8 cellular contexts compared by ENCODE assay signal in genomic region chr12:15910864-15911696, GRCh38. TPM values are rescaled to one million over a fixed set of nuclear protein-coding genes. Genes with fewer than 3 reads are reported as not detected.
DNase-seq lines count a peak whose midpoint lies in the region; ATAC-seq and TF ChIP-seq lines count a peak whose summit lies in the region.

Gene DERA (plus strand): TSS chr12:15911332. CDS start chr12:15911384, 52 bp downstream.

- H3K9me3 ChIP-seq in Panc1 (ENCODE audit: control insufficient read depth, insufficient read depth, low read depth, low read length): no peaks in the 10 kb centered on the region

- H3K27ac ChIP-seq in Panc1 (ENCODE audit: low read length): peak within 1 kb of the TSS; percentile 95

- CTCF ChIA-PET in Panc1 (lab: Charles Lee): no interaction called here

- no peaks in the 10 kb centered on the region for H3K36me3 Mint-ChIP-seq in natural killer cell

- H3K4me3 Mint-ChIP-seq in natural killer cell: peak within 1 kb of the TSS; percentile 96

- H3K9me3 Mint-ChIP-seq in natural killer cell: no peaks in the 10 kb centered on the region

- no peaks in the 10 kb centered on the region for H3K27me3 ChIP-seq in Panc1 (ENCODE audit: control insufficient read depth, insufficient read depth, low read length)

- no peaks in the 10 kb centered on the region for H3K27me3 Mint-ChIP-seq in natural killer cell (ENCODE audit: low read depth in 2 of 2)

- in situ Hi-C loops in Panc1 (cut with HindIII; ENCODE audit: low pct_unique_long_range_greater_than_20kb, low sequenced_read_pairs): no loop called here

- DNase-seq in DMS53 treated with DMSO at 0.1 percent for 48 hours (lab: John Stamatoyannopoulos, UW; ENCODE audit: unreplicated experiment): peak; percentile 95
- DNase-seq in HuH-7.5 (ENCODE audit: low spot score): peak; percentile 51
- DNase-seq in Panc1 (ENCODE audit: low read depth, low spot score): no peak
- peak; percentile 27 to 35 for DNase-seq in activated T-helper 1 cell treated with anti-CD3 and anti-CD28 coated beads, Interleukin-2, amount 50 U/mL, for 16 hours (ENCODE audit: low read depth in 1 of 2, low spot score in 1 of 2)
- peak; percentile 56 for DNase-seq in fibroblast of mammary gland (ENCODE audit: low read depth)
- DNase-seq in natural killer cell: peak; percentile 54
- DNase-seq in stimulated activated naive CD8-positive, alpha-beta T cell treated with anti-CD3 and anti-CD28 coated beads, Interleukin-15, Interleukin-2, amounts not matched to agents 100 U/mL and 50 U/mL, for 24 hours: peak; percentile 75

- intact Hi-C loops in Panc1 (cut with micrococcal nuclease; ENCODE audit: unreplicated experiment) (no loop called here), natural killer cell (cut with micrococcal nuclease) (loop anchor here (1.0 kb wide), 1 partner anchor 29 kb away; the partner anchor contains the start of gene STRAP)

- peak within 1 kb of the TSS; percentile 89 to 90 for H3K27ac Mint-ChIP-seq in natural killer cell

- no TSS peak for BruUV-seq in Panc1 (replicated peaks; lab: Mats Ljungman, UMichigan)

- TF ChIP-seq CTCF in Panc1 (IDR thresholded peaks at IDR 0.05): no peak
- no peak for TF ChIP-seq CTCF in fibroblast of mammary gland (conservative IDR thresholded peaks at IDR 0.05; ENCODE audit: control insufficient read depth, insufficient read depth, low read depth, low read length)
- TF ChIP-seq CTCF in natural killer cell (IDR thresholded peaks at IDR 0.05): no peak

- H3K4me3 ChIP-seq in Panc1 (ENCODE audit: low read depth in 2 of 2, low read length in 2 of 2) (peak within 1 kb of the TSS; percentile 74 to 79), fibroblast of mammary gland (ENCODE audit: control insufficient read depth, low read depth, low read length) (peak within 1 kb of the TSS; percentile 81)

- ATAC-seq in GM21528 (IDR thresholded peaks at IDR 0.05; ENCODE audit: low FRiP score, unreplicated experiment) (peak; percentile 97), Panc1 (peak; percentile 100), natural killer cell (peak; percentile 87 to 91 (median 90))
- peak; percentile 93 for ATAC-seq in stimulated activated naive CD8-positive, alpha-beta T cell treated with anti-CD3 and anti-CD28 coated beads, Interleukin-15, Interleukin-2, amounts not matched to agents 100 U/mL and 50 U/mL, for 24 hours

- H3K36me3 ChIP-seq in Panc1 (ENCODE audit: control insufficient read depth, insufficient read depth, low read length): peaks cover 3% of the 10 kb centered on the region

- H3K4me1 Mint-ChIP-seq in natural killer cell: peaks cover 22 to 25% of the 10 kb centered on the region in 2 donors

- peaks cover 7% of the 10 kb centered on the region for H3K4me1 ChIP-seq in Panc1 (ENCODE audit: control insufficient read depth, insufficient read depth, low read length)

- POLR2A ChIA-PET in Panc1 (lab: Charles Lee): interaction anchor here (0.9 kb wide), 1 partner anchor 10 kb away, joined by 3 read pairs; no protein-coding TSS in a partner anchor

RNA-seq across cellular contexts. Expression of gene DERA, which starts in this region (rescaled TPM):
- total RNA-seq in Panc1 (2021; ENCODE audit: unreplicated experiment) (22.6 TPM), natural killer cell (10 to 100 TPM; 15.6 to 22.1 (median 20.4) TPM)
- polyA plus RNA-seq in Panc1 (2012; ENCODE audit: insufficient read length): 16.6 TPM
